ENCODE assay signal across 8 cellular contexts in the genomic region with DNA sequence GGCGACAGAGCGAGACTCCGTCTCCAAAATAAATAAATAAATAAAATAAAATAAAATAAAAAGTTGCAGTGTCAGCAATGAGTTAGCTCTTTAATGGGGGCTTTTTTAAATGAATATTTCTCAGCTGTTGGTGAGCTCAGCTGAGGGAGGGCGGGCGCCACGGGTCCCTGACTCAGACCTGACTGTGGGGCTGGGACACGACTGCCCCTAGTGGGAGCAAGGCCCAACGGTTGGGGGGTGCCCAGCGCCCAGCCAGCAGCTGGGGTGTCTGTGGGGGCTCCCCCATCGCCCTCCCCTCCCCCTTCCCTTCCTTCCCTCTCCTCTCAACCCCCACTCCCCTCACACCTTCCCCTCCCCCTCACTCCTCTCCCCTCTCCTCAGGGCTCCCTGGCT.
DNase-seq lines count a peak whose midpoint lies in the region; ATAC-seq and TF ChIP-seq lines count a peak whose summit lies in the region.

No MANE protein-coding gene starts in this region.

- ATAC-seq in HG03159 (IDR thresholded peaks at IDR 0.05; ENCODE audit: unreplicated experiment) (peak; percentile 42), GM21786 (IDR thresholded peaks at IDR 0.05; ENCODE audit: unreplicated experiment) (no peak), GM18909 (IDR thresholded peaks at IDR 0.05; ENCODE audit: poor library complexity, unreplicated experiment) (no peak), GM18861 (IDR thresholded peaks at IDR 0.05; ENCODE audit: unreplicated experiment) (no peak)

- TF ChIP-seq CTCF in astrocyte of the spinal cord (IDR thresholded peaks at IDR 0.05; ENCODE audit: low read depth, low read length) (peak; percentile 65), retinal pigment epithelial cell (conservative IDR thresholded peaks at IDR 0.05; ENCODE audit: low read depth, low read length) (peak; percentile 70)

- H3K4me3 ChIP-seq in astrocyte of the spinal cord (ENCODE audit: low read depth, low read length), result no peak overlapping the region
- no peak overlapping the region for H3K4me3 ChIP-seq in retinal pigment epithelial cell (ENCODE audit: low read length)

- DNase-seq in AML-193 (lab: John Stamatoyannopoulos, UW), result peak; percentile 46 to 50
- peak; percentile 94 for DNase-seq in UCSD-AML1 (lab: John Stamatoyannopoulos, UW; ENCODE audit: unreplicated experiment)
- DNase-seq in astrocyte of the spinal cord (ENCODE audit: low read depth, low spot score), result peak; percentile 37
- DNase-seq in retinal pigment epithelial cell (ENCODE audit: low read depth), result no peak

- in situ Hi-C loops in astrocyte of the spinal cord (cut with HindIII; ENCODE audit: low sequenced_read_pairs), result no loop called here
